Comparison of ENCODE assay signal across 11 cellular contexts in the genomic region with DNA sequence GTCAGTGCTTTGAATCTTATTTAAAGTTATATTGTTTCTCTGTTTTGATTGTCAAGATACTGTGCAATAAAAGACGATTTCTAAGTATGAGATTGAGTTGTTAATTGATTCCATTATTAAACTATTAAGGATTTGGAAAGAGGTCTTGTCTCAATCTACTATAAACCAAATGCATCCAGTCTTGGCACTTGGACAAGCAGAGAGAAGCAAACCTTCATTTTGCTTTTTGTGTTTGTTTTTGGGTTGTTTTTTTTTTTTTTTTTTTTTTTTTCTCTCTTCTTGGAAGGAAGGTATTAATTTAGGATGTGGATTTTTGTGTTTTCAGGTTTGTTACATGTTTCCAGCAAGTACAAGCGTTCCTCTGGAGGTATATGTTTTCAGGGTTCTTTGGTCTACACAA. TPM values are rescaled to one million over a fixed set of nuclear protein-coding genes. Genes with fewer than 3 reads are reported as not detected.
DNase-seq lines count a peak whose midpoint lies in the region; ATAC-seq, FAIRE-seq and TF ChIP-seq lines count a peak whose summit lies in the region.
"Had no signal": no experiment of that assay in that cellular context is flagged by ENCODE, and none has a peak within 500 bp of the region (broad histone marks: within the 10 kb centered on the region; RNA-seq: fewer than 3 reads in every experiment).

No MANE protein-coding gene starts in this region.

- no peak overlapping the region for H3K27ac ChIP-seq in cardiac muscle cell
- no peak overlapping the region for H3K27ac ChIP-seq in astrocyte (ENCODE audit: low read depth, low read length)
- H3K27ac ChIP-seq in mesodermal cell (ENCODE audit: low read depth, low read length, severe bottlenecking): no peak overlapping the region
- no peak overlapping the region for H3K27ac ChIP-seq in upper lobe of left lung
- H3K27ac ChIP-seq: pancreas had no signal

- H3K36me3 Mint-ChIP-seq in astrocyte (ENCODE audit: low read depth, unreplicated experiment): no peaks in the 10 kb centered on the region

- H3K4me2 ChIP-seq in astrocyte (ENCODE audit: low read length): peak overlapping the region; percentile 95

- TF ChIP-seq POLR2A in upper lobe of left lung (IDR thresholded peaks at IDR 0.05): no peak
- TF ChIP-seq POLR2A in lower leg skin (IDR thresholded peaks at IDR 0.05): no peak

- H3K36me3 ChIP-seq in cardiac muscle cell (no peaks in the 10 kb centered on the region), astrocyte (ENCODE audit: insufficient read depth, low read length) (no peaks in the 10 kb centered on the region), mesodermal cell (ENCODE audit: control insufficient read depth, insufficient read depth, low read length) (peaks cover 31% of the 10 kb centered on the region), upper lobe of left lung (no peaks in the 10 kb centered on the region)
- H3K36me3 ChIP-seq: pancreas had no signal

- DNase-seq in cardiac muscle cell (ENCODE audit: low read depth in 1 of 2, low spot score in 1 of 2) (no peak), Right ventricle myocardium inferior (ENCODE audit: missing footprints) (no peak), astrocyte (ENCODE audit: low read depth) (no peak), upper lobe of left lung (no peak), lower leg skin (ENCODE audit: low spot score in 2 of 2) (no peak), EL (no peak)
- DNase-seq: activated CD4-positive, CD25-positive, alpha-beta regulatory T cell; NCI-H510A treated with DMSO at 0.1 percent for 48 hours had no signal

- TF ChIP-seq EP300 in upper lobe of left lung (IDR thresholded peaks at IDR 0.05): no peak

- H3K27me3 Mint-ChIP-seq in astrocyte (ENCODE audit: low read depth, unreplicated experiment): peaks cover 8% of the 10 kb centered on the region

- TF ChIP-seq CTCF in cardiac muscle cell (IDR thresholded peaks at IDR 0.05; ENCODE audit: low read depth, low read length): no peak
- TF ChIP-seq CTCF in astrocyte (IDR thresholded peaks at IDR 0.05; ENCODE audit: insufficient read depth, low read depth, low read length): no peak
- TF ChIP-seq CTCF in upper lobe of left lung (IDR thresholded peaks at IDR 0.05): no peak
- TF ChIP-seq CTCF in lower leg skin (IDR thresholded peaks at IDR 0.05): no peak

- peak overlapping the region; percentile 90 for H3K4me3 Mint-ChIP-seq in astrocyte (ENCODE audit: unreplicated experiment)

- H3K9me3 ChIP-seq in cardiac muscle cell (ENCODE audit: low read depth) (no peaks in the 10 kb centered on the region), astrocyte (ENCODE audit: insufficient read depth, low read depth, low read length) (no peaks in the 10 kb centered on the region), mesodermal cell (ENCODE audit: control insufficient read depth, low read length) (no peaks in the 10 kb centered on the region), upper lobe of left lung (no peaks in the 10 kb centered on the region)
- H3K9me3 ChIP-seq: pancreas had no signal

- H3K4me3 ChIP-seq in cardiac muscle cell (peak overlapping the region; percentile 84), astrocyte (ENCODE audit: insufficient read depth, low read depth, low read length) (peak overlapping the region; percentile 92), mesodermal cell (ENCODE audit: extremely low read depth, insufficient read depth, low read length, poor library complexity, severe bottlenecking) (peak overlapping the region; percentile 91), upper lobe of left lung (peak overlapping the region; percentile 75 to 97 (median 85)), lower leg skin (ENCODE audit: low read depth, poor library complexity, severe bottlenecking) (no peak overlapping the region)

- no peak for FAIRE-seq in astrocyte (lab: Jason Lieb, UNC)
- FAIRE-seq: pancreas had no signal

- no peak for ATAC-seq in Right ventricle myocardium inferior
- no peak for ATAC-seq in upper lobe of left lung (ENCODE audit: low FRiP score in 2 of 2)
- ATAC-seq in HG02840 (IDR thresholded peaks at IDR 0.05; ENCODE audit: low FRiP score, unreplicated experiment): no peak
- ATAC-seq: pancreas had no signal

- H3K9ac ChIP-seq in astrocyte (ENCODE audit: low read length): no peak overlapping the region

- 100% methylated on average over 1 of the region's 2 CpGs for WGBS in mesodermal cell (ENCODE audit: insufficient coverage in 2 of 2), 2 experiments
- 58 to 60% methylated on average over 2 of the region's 2 CpGs for WGBS in upper lobe of left lung, 2 donors
- 61 to 66% methylated on average over 2 of the region's 2 CpGs for WGBS in lower leg skin, 2 donors

- peaks cover 4% of the 10 kb centered on the region for H3K4me1 ChIP-seq in cardiac muscle cell (ENCODE audit: low read depth)
- H3K4me1 ChIP-seq in astrocyte (ENCODE audit: insufficient read depth, low read length): peaks cover 20% of the 10 kb centered on the region
- peaks cover 7% of the 10 kb centered on the region for H3K4me1 ChIP-seq in mesodermal cell (ENCODE audit: control insufficient read depth, insufficient read depth, low read length, poor library complexity, severe bottlenecking)
- peaks cover 15 to 42% (median 23%) of the 10 kb centered on the region in 4 donors for H3K4me1 ChIP-seq in upper lobe of left lung

- H3K27ac Mint-ChIP-seq in astrocyte (ENCODE audit: unreplicated experiment): no peak overlapping the region

- peaks cover 19% of the 10 kb centered on the region for H3K4me1 Mint-ChIP-seq in astrocyte (ENCODE audit: low read depth, unreplicated experiment)

- H3K9me3 Mint-ChIP-seq in astrocyte (ENCODE audit: unreplicated experiment): no peaks in the 10 kb centered on the region

- peaks cover 47% of the 10 kb centered on the region for H3K79me2 ChIP-seq in astrocyte (ENCODE audit: insufficient read depth, low read length)

- H3K27me3 ChIP-seq in cardiac muscle cell (peaks cover 13% of the 10 kb centered on the region), astrocyte (ENCODE audit: insufficient read depth, low read length) (no peaks in the 10 kb centered on the region), upper lobe of left lung (no peaks in the 10 kb centered on the region)
- H3K27me3 ChIP-seq: pancreas had no signal

- peaks cover 33% of the 10 kb centered on the region for H4K20me1 ChIP-seq in astrocyte (ENCODE audit: insufficient read depth, low read length)

- intact Hi-C loops in Right ventricle myocardium inferior (cut with DNase I) (loop anchor here (2.0 to 10.0 kb wide), 2 partner anchors 52 to 208 kb away; no protein-coding TSS in a partner anchor), lower leg skin (cut with DNase I; ENCODE audit: low total_unique reads) (no loop called here)

- H2AFZ ChIP-seq in astrocyte (ENCODE audit: low read depth, low read length): no peak overlapping the region

RNA-seq across cellular contexts. Expression of gene PRKCE, which starts 1.6 kb away (rescaled TPM):
- total RNA-seq in cardiac muscle cell: 11.3 and 13.2 TPM in 2 replicates
- polyA plus RNA-seq in cardiac muscle cell: 19.2 and 26.0 TPM in 2 replicates
- 17.8 TPM for total RNA-seq in Right ventricle myocardium inferior
- total RNA-seq in astrocyte: 11.2 and 12.8 TPM in 2 replicates
- 19.1 TPM for polyA plus RNA-seq in mesodermal cell (2013, experiment 1 of 2)
- 19.3 TPM for polyA plus RNA-seq in mesodermal cell (2013, experiment 2 of 2)
- total RNA-seq in upper lobe of left lung: 100 to 1,000 TPM in 2 of 6 donors, 10 to 100 TPM in 4; 54.9 to 124 (median 75.6) TPM
- total RNA-seq in lower leg skin: 10 to 100 TPM in 1 of 4 donors, 1 to 10 TPM in 3; 3.5 to 10.3 (median 6.1) TPM

RNA-seq across cellular contexts. Expression of gene SRBD1, which starts 42.1 kb away (rescaled TPM):
- 13.7 and 14.7 TPM in 2 replicates for total RNA-seq in cardiac muscle cell
- polyA plus RNA-seq in cardiac muscle cell: 10.6 and 10.7 TPM in 2 replicates
- total RNA-seq in Right ventricle myocardium inferior: 7.7 TPM
- 9.3 and 9.5 TPM in 2 replicates for total RNA-seq in astrocyte
- polyA plus RNA-seq in mesodermal cell (2013, experiment 1 of 2): 14.6 TPM
- 16.8 TPM for polyA plus RNA-seq in mesodermal cell (2013, experiment 2 of 2)
- 10 to 100 TPM; 16.4 to 38.3 (median 19.0) TPM for total RNA-seq in upper lobe of left lung
- total RNA-seq in lower leg skin: 10 to 100 TPM in 2 of 4 donors, 1 to 10 TPM in 2; 7.2 to 12.9 (median 9.9) TPM
